In genomic region chr5:14915291-14915976, GRCh38 we compare ENCODE assay signal across 22 cellular contexts. TPM values are rescaled to one million over a fixed set of nuclear protein-coding genes. Genes with fewer than 3 reads are reported as not detected.
DNase-seq lines count a peak whose midpoint lies in the region; ATAC-seq and TF ChIP-seq lines count a peak whose summit lies in the region.
"Had no signal": no experiment of that assay in that cellular context is flagged by ENCODE, and none has a peak within 500 bp of the region (broad histone marks: within the 10 kb centered on the region; RNA-seq: fewer than 3 reads in every experiment).

No MANE protein-coding gene starts in this region.

- H2AFZ ChIP-seq in ACC112 (ENCODE audit: low read length, unreplicated experiment) (no peak overlapping the region), mammary epithelial cell (ENCODE audit: low read depth, low read length) (peak overlapping the region; percentile 74), mesenchymal stem cell (ENCODE audit: low read depth, low read length) (no peak overlapping the region), GM23338 (no peak overlapping the region)

- no peak overlapping the region for H4K91ac ChIP-seq in mesenchymal stem cell (ENCODE audit: low read length)

- ATAC-seq in GM23338 = no peak
- ATAC-seq: esophagus mucosa, natural killer cell had no signal

- intact Hi-C loops in mammary epithelial cell (cut with micrococcal nuclease) (no loop called here), ovary (cut with DNase I) (no loop called here)

- no peak for TF ChIP-seq POLR2A in ovary (IDR thresholded peaks at IDR 0.05)

- H3K4me2 ChIP-seq in mammary epithelial cell (ENCODE audit: insufficient read depth, low read depth, low read length) (peak overlapping the region; percentile 37), mesenchymal stem cell (ENCODE audit: low read length, poor library complexity, severe bottlenecking) (peak overlapping the region; percentile 34), GM23338 (no peak overlapping the region)

- H3K9me2 ChIP-seq in GM23338 (ENCODE audit: insufficient read depth) = no peaks in the 10 kb centered on the region

- no peaks in the 10 kb centered on the region for H4K20me1 ChIP-seq in mammary epithelial cell (ENCODE audit: insufficient read depth, low read length)
- no peaks in the 10 kb centered on the region for H4K20me1 ChIP-seq in GM23338 (replicated peaks; ENCODE audit: insufficient read depth)

- no peaks in the 10 kb centered on the region for H3K27me3 Mint-ChIP-seq in GM23338 (ENCODE audit: insufficient read depth, low read depth, poor library complexity)
- H3K27me3 Mint-ChIP-seq: CD4-positive, alpha-beta T cell had no signal

- DNase-seq in RPMI7951 (ENCODE audit: low read depth) (peak; percentile 78), mammary epithelial cell (peak; percentile 20), mesenchymal stem cell (no peak), GM23338 (ENCODE audit: low spot score) (no peak), G401 (ENCODE audit: low spot score) (no peak), ovary (no peak), islet precursor cell (no peak)
- DNase-seq: activated CD4-positive, alpha-beta T cell treated with anti-CD3 and anti-CD28 coated beads, Interleukin-2, amount 50 U/mL, for 48 hours; activated naive CD8-positive, alpha-beta T cell treated with anti-CD3 and anti-CD28 coated beads, Interleukin-2, amount 10 ng/mL, durations not matched to agents 7 days and 5 days; activated T-cell treated with anti-CD3 and anti-CD28 coated beads, Interleukin-2, amount 50 U/mL, for 48 hours; caudate nucleus; CD4-positive, alpha-beta T cell; DMS79 treated with DMSO at 0.1 percent for 48 hours; effector CD4-positive, alpha-beta T cell; heart right ventricle; natural killer cell; NCI-H1436 treated with DMSO at 0.1 percent for 48 hours; stimulated activated CD4-positive, alpha-beta T cell treated with anti-CD3 and anti-CD28 coated beads, Interleukin-15, amount 100 ng/mL, for 24 hours; stimulated activated naive CD4-positive, alpha-beta T cell treated with Interleukin-2 at 50 U/mL for 16 hours had no signal

- H3F3A ChIP-seq in GM23338 (replicated peaks; ENCODE audit: low read depth) = no peaks in the 10 kb centered on the region

- no peak overlapping the region for H3K14ac ChIP-seq in mesenchymal stem cell (ENCODE audit: low read length in 2 of 2)

- TF ChIP-seq CTCF in mammary epithelial cell (conservative IDR thresholded peaks at IDR 0.05 in 1 of 2, IDR thresholded peaks at IDR 0.05 in 1 of 2; ENCODE audit: extremely low read depth in 1 of 2, insufficient read depth in 1 of 2, low read depth in 1 of 2, low read length in 2 of 2) = no peak
- TF ChIP-seq CTCF in GM23338 (conservative IDR thresholded peaks at IDR 0.05; ENCODE audit: low read depth in 2 of 2) = no peak
- no peak for TF ChIP-seq CTCF in ovary (IDR thresholded peaks at IDR 0.05)

- 37% methylated on average over 10 of the region's 11 CpGs for WGBS in mammary epithelial cell (ENCODE audit: low coverage, missing lambda C conversion rate)
- 86% methylated on average over 10 of the region's 11 CpGs for WGBS in mesenchymal stem cell
- WGBS in ovary, 3 donors = 80 to 83% (median 82%) methylated on average over 11 of the region's 11 CpGs

- no peak overlapping the region for H3K18ac ChIP-seq in mesenchymal stem cell (ENCODE audit: low read depth in 1 of 2, low read length in 2 of 2)

- H3K4ac ChIP-seq in mesenchymal stem cell (ENCODE audit: low read depth in 1 of 2, low read length in 2 of 2) = no peak overlapping the region

- dilution Hi-C loops in mammary epithelial cell (cut with HindIII; ENCODE audit: low sequenced_read_pairs) = no loop called here

- H3K9ac ChIP-seq in mammary epithelial cell (ENCODE audit: insufficient read depth, low read length) = no peak overlapping the region
- peak overlapping the region; percentile 7 for H3K9ac ChIP-seq in mesenchymal stem cell (ENCODE audit: low read length)

- H3K4me1 Mint-ChIP-seq in GM23338 = peaks cover 4% of the 10 kb centered on the region; the same call in 2 of the 3 replicates
- H3K4me1 Mint-ChIP-seq: memory B cell, natural killer cell had no signal

- no peaks in the 10 kb centered on the region for H3K79me1 ChIP-seq in mesenchymal stem cell (replicated peaks; ENCODE audit: low read length, poor library complexity, severe bottlenecking)

- no peak overlapping the region for H2BK15ac ChIP-seq in mesenchymal stem cell (ENCODE audit: low read depth, poor library complexity, severe bottlenecking)

- no TSS peak for BruUV-seq in mammary epithelial cell (replicated peaks; lab: Mats Ljungman, UMichigan)

- in situ Hi-C loops in mammary epithelial cell (cut with MboI; ENCODE audit: low sequenced_read_pairs in 2 of 2) (no loop called here), G401 (cut with HindIII; ENCODE audit: low sequenced_read_pairs) (no loop called here)

- H3K4me3 ChIP-seq in ACC112 (ENCODE audit: low read depth, low read length) = no peak overlapping the region
- no peak overlapping the region for H3K4me3 ChIP-seq in mammary epithelial cell (replicated peaks in 1 of 3; ENCODE audit: insufficient read depth in 1 of 3, low read depth in 2 of 3, low read length in 3 of 3)
- H3K4me3 ChIP-seq in mesenchymal stem cell (ENCODE audit: insufficient read depth in 1 of 2, low read depth in 1 of 2, low read length in 2 of 2) = no peak overlapping the region
- H3K4me3 ChIP-seq in GM23338 = no peak overlapping the region
- no peak overlapping the region for H3K4me3 ChIP-seq in ovary
- H3K4me3 ChIP-seq: heart right ventricle had no signal

- no peak overlapping the region for H3K27ac Mint-ChIP-seq in GM23338
- H3K27ac Mint-ChIP-seq: activated naive CD8-positive, alpha-beta T cell treated with anti-CD3 and anti-CD28 coated beads, Interleukin-2, amount 10 ng/mL, durations not matched to agents 7 days and 5 days; CD4-positive, alpha-beta T cell; memory B cell; natural killer cell had no signal

- H2BK12ac ChIP-seq in mesenchymal stem cell (ENCODE audit: low read length in 2 of 2) = no peak overlapping the region

- no peaks in the 10 kb centered on the region for H3K36me3 Mint-ChIP-seq in GM23338 (ENCODE audit: low read depth)
- H3K36me3 Mint-ChIP-seq: activated naive CD8-positive, alpha-beta T cell treated with anti-CD3 and anti-CD28 coated beads, Interleukin-2, amount 10 ng/mL, durations not matched to agents 7 days and 5 days; memory B cell; natural killer cell had no signal

- H3K9me3 ChIP-seq in mammary epithelial cell (replicated peaks; ENCODE audit: insufficient read depth, low read length) = no peaks in the 10 kb centered on the region
- no peaks in the 10 kb centered on the region for H3K9me3 ChIP-seq in mesenchymal stem cell (ENCODE audit: control insufficient read depth, low read length)
- H3K9me3 ChIP-seq in ovary = no peaks in the 10 kb centered on the region
- H3K9me3 ChIP-seq: heart right ventricle had no signal

- peaks cover 30% of the 10 kb centered on the region for H3K4me1 ChIP-seq in ACC112 (ENCODE audit: control insufficient read depth, insufficient read depth, low read length, unreplicated experiment)
- peaks cover 34% of the 10 kb centered on the region for H3K4me1 ChIP-seq in mammary epithelial cell (ENCODE audit: insufficient read depth, low read length)
- H3K4me1 ChIP-seq in mesenchymal stem cell (ENCODE audit: control insufficient read depth, insufficient read depth, low read depth, low read length) = peaks cover 5% of the 10 kb centered on the region
- H3K4me1 ChIP-seq in GM23338 (ENCODE audit: insufficient read depth) = no peaks in the 10 kb centered on the region
- H3K4me1 ChIP-seq in ovary (ENCODE audit: insufficient read depth) = no peaks in the 10 kb centered on the region

- H3K9me3 Mint-ChIP-seq in GM23338 = no peaks in the 10 kb centered on the region
- H3K9me3 Mint-ChIP-seq: CD4-positive, alpha-beta T cell; memory B cell; natural killer cell had no signal

- no peak overlapping the region for H3K23ac ChIP-seq in mesenchymal stem cell (ENCODE audit: low read length in 2 of 2)

- H3K27ac ChIP-seq in ACC112 (ENCODE audit: low read depth, low read length) (peak overlapping the region; percentile 51), mammary epithelial cell (ENCODE audit: insufficient read depth, low read depth, low read length) (no peak overlapping the region), mesenchymal stem cell (ENCODE audit: low read length, poor library complexity, severe bottlenecking) (no peak overlapping the region), GM23338 (ENCODE audit: low read depth) (no peak overlapping the region), ovary (no peak overlapping the region)
- H3K27ac ChIP-seq: heart right ventricle had no signal

- H3K36me3 ChIP-seq in ACC112 (ENCODE audit: insufficient read depth, low read length) (no peaks in the 10 kb centered on the region), mammary epithelial cell (ENCODE audit: insufficient read depth, low read length) (no peaks in the 10 kb centered on the region), mesenchymal stem cell (ENCODE audit: control insufficient read depth in 1 of 2, insufficient read depth in 2 of 2, low read depth in 1 of 2, low read length in 2 of 2) (no peaks in the 10 kb centered on the region), GM23338 (ENCODE audit: insufficient read depth) (no peaks in the 10 kb centered on the region), ovary (no peaks in the 10 kb centered on the region)
- H3K36me3 ChIP-seq: heart right ventricle had no signal

- H2BK120ac ChIP-seq in mesenchymal stem cell (ENCODE audit: low read depth, low read length) = no peak overlapping the region

- no peak overlapping the region for H2AK5ac ChIP-seq in mesenchymal stem cell (ENCODE audit: low read length, severe bottlenecking)

- no peak for TF ChIP-seq EP300 in ovary (IDR thresholded peaks at IDR 0.05)

- H3K79me2 ChIP-seq in ACC112 (ENCODE audit: control insufficient read depth, insufficient read depth, low read length, unreplicated experiment) (no peaks in the 10 kb centered on the region), mammary epithelial cell (ENCODE audit: insufficient read depth, low read length) (no peaks in the 10 kb centered on the region), GM23338 (replicated peaks; ENCODE audit: insufficient read depth) (no peaks in the 10 kb centered on the region)

- H3K4me3 Mint-ChIP-seq in GM23338 = no peak overlapping the region
- H3K4me3 Mint-ChIP-seq: activated naive CD8-positive, alpha-beta T cell treated with anti-CD3 and anti-CD28 coated beads, Interleukin-2, amount 10 ng/mL, durations not matched to agents 7 days and 5 days; CD4-positive, alpha-beta T cell; memory B cell; natural killer cell had no signal

- H2BK5ac ChIP-seq in mesenchymal stem cell (ENCODE audit: low read depth, low read length, poor library complexity, severe bottlenecking) = no peak overlapping the region

- CTCF ChIA-PET in mammary epithelial cell (lab: Charles Lee; ENCODE audit: low non-redundant PET) = no interaction called here

- H4K8ac ChIP-seq in mesenchymal stem cell (ENCODE audit: low read length) = no peak overlapping the region

- H3K27me3 ChIP-seq in ACC112 (ENCODE audit: insufficient read depth, low read length) = no peaks in the 10 kb centered on the region
- H3K27me3 ChIP-seq in mammary epithelial cell (ENCODE audit: insufficient read depth, low read length) = no peaks in the 10 kb centered on the region
- H3K27me3 ChIP-seq in mesenchymal stem cell (ENCODE audit: control insufficient read depth in 1 of 2, insufficient read depth in 1 of 2, low read length in 2 of 2) = no peaks in the 10 kb centered on the region
- H3K27me3 ChIP-seq in GM23338 (ENCODE audit: insufficient read depth) = no peaks in the 10 kb centered on the region
- H3K27me3 ChIP-seq in ovary = no peaks in the 10 kb centered on the region
- H3K27me3 ChIP-seq: heart right ventricle had no signal

RNA-seq across cellular contexts. Expression of gene ANKH, which starts 43.9 kb away (rescaled TPM):
- 57.0 and 70.5 TPM in 2 replicates for total RNA-seq in RPMI7951 (2014; rRNA removed; shearing (Covaris generic))
- 100 to 1,000 TPM in 1 of 2 donors, 10 to 100 TPM in 1; 77.8 to 138 TPM for total RNA-seq in mammary epithelial cell
- 46.9 TPM for polyA plus RNA-seq in mammary epithelial cell
- 193 TPM for polyA minus RNA-seq in mammary epithelial cell
- 4.8 TPM for polyA plus RNA-seq in mesenchymal stem cell (2013, experiment 1 of 2)
- 5.1 TPM for polyA plus RNA-seq in mesenchymal stem cell (2013, experiment 2 of 2)
- total RNA-seq in GM23338 (2014; rRNA removed; shearing (Covaris generic)) = 3.7 and 6.1 TPM in 2 replicates
- polyA plus RNA-seq in GM23338 (2016; fragmentation: Nextera tagmentation; extraction: Ambion mirVana) = 5.0 TPM in 2 replicates
- 0.68 TPM in 1 of 2 replicates, not detected in the other for total RNA-seq in G401 (2014; rRNA removed; shearing (Covaris generic))
- total RNA-seq in ovary = 10 to 100 TPM; 26.1 to 80.7 (median 48.3) TPM
- polyA plus RNA-seq in ovary = 10 to 100 TPM; 17.2 to 29.2 TPM

Comparison
In these comparisons a context has a peak if more than half of its experiments do, and no peak if none do; other contexts are left out.
1. DNase-seq: peak in RPMI7951 (single experiment) and mammary epithelial cell (single experiment); none in mesenchymal stem cell (single experiment), GM23338 (single experiment), G401 (single experiment), ovary (0 of 5) and islet precursor cell (single experiment).